ENCODE assay signal across 25 cellular contexts in the genomic region with DNA sequence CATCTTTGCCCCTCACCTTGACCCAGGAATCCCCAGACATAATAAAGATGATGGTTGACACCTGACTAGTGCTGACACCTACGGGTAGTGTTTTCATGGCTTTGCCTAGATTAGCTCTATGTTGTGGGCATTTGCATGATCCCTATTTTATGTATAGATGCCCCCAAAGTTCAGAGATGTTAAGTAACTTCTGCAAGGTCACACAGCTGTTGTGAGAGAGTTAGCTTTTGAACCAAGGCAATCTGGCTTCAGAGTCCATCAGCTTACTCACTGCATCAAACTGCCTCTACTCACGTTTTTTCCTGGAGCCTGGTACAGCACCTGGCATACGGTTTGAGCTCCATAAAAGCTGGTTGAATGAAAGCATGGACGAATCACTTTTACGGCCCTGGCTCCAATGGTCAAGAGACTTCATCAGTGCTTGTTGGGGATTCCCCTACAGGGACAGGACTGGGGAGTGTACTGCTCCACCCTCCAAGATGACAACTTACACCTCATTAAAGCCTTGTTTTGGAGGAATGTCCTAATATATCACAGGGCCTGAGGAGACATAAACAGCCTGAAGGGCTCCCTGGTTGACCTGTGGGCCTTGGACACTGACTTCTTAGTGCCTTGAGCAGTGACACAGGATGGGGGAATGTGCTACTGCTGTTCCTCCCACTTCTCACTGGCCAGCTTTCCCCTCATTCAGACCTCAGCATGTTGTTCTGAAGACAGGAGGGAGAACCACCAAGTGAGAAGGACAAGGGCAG.
"Had no signal": no experiment of that assay in that cellular context is flagged by ENCODE, and none has a peak within 500 bp of the region (broad histone marks: within the 10 kb centered on the region; RNA-seq: fewer than 3 reads in every experiment).

No MANE protein-coding gene starts in this region.

- H3K4me1 ChIP-seq: SJSA1 had no signal

- H3K27ac Mint-ChIP-seq: IgD-negative memory B cell had no signal

- H3K4me1 Mint-ChIP-seq: IgD-negative memory B cell had no signal

- H3K4me3 ChIP-seq: SJSA1, SK-N-MC had no signal

- H3K4me3 Mint-ChIP-seq: IgD-negative memory B cell had no signal

- DNase-seq: KBM-7, MV-4-11, NCI-H1048, NCI-H1105, NCI-H1417, NCI-H1436 treated with DMSO at 0.1 percent for 48 hours, NCI-H1694, NCI-H1930, NCI-H2081, NCI-H2107, NCI-H226, NCI-H446, NCI-H510A, NCI-H524 treated with DMSO at 0.1 percent for 48 hours, NCI-H69, NCI-H774, Right ventricle myocardium superior, RPMI8226, SIG-M5 had no signal

- H3K9me3 ChIP-seq: SJSA1 had no signal

- H3K27ac ChIP-seq: HL-60, SJSA1, SK-N-MC had no signal

- H3K27me3 ChIP-seq: SJSA1 had no signal

- FAIRE-seq: HTR-8/SVneo, RCC 7860 had no signal

- H3K36me3 Mint-ChIP-seq: IgD-negative memory B cell had no signal

- H3K36me3 ChIP-seq: SJSA1 had no signal
